ENCODE assay signal across 34 cellular contexts in the genomic region with DNA sequence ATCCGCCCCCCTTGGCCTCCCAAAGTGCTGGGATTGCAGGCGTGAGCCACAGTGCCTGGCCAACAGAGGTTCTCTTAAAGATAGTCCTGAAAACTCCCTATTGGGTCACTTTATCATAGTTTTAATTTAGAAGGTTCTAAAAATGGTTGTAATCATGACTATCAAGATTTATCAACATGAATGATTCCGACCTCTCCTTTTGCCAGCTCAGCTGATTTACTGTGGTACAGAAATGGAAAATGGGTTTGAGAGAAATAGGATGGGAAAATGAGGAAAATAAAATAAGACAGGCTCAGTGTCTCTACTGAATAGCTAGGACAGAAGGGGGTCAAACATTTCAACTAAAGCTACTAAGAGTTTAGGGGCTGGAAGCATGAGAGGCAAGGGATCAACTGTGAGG.
"Had no signal": no experiment of that assay in that cellular context is flagged by ENCODE, and none has a peak within 500 bp of the region (broad histone marks: within the 10 kb centered on the region; RNA-seq: fewer than 3 reads in every experiment).

No MANE protein-coding gene starts in this region.

- H3K4me1 ChIP-seq: sigmoid colon, suprapubic skin, tibial artery, upper lobe of right lung had no signal

- FAIRE-seq: kidney, small intestine had no signal

- H3K27ac ChIP-seq: heart left ventricle, neutrophil, ovary, prostate gland, sigmoid colon, suprapubic skin, tibial artery, upper lobe of right lung, WERI-Rb-1 had no signal

- H3K36me3 ChIP-seq: ovary, prostate gland, WERI-Rb-1 had no signal

- H3K9me3 ChIP-seq: heart left ventricle, neutrophil, ovary, prostate gland, sigmoid colon, suprapubic skin, tibial artery, upper lobe of right lung had no signal

- H3K27me3 ChIP-seq: heart left ventricle, neutrophil, ovary, sigmoid colon, suprapubic skin, tibial artery, upper lobe of right lung had no signal

- ATAC-seq: esophagus mucosa, heart left ventricle, left colon, natural killer cell, upper lobe of right lung had no signal

- DNase-seq: activated CD4-positive, alpha-beta memory T cell treated with anti-CD3 and anti-CD28 coated beads, Interleukin-2, amount 10 ng/mL, durations not matched to agents 7 days and 5 days; activated CD4-positive, alpha-beta T cell treated with anti-CD3 and anti-CD28 coated beads for 1 hour; activated CD4-positive, alpha-beta T cell treated with anti-CD3 and anti-CD28 coated beads, Interleukin-2, amount 10 ng/mL, durations not matched to agents 7 days and 5 days; activated effector memory CD4-positive, alpha-beta T cell treated with Interleukin-2 at 50 U/mL for 16 hours; activated naive CD4-positive, alpha-beta T cell treated with Interleukin-2 at 50 U/mL for 16 hours; amygdala; caudate nucleus; cortex of kidney; endodermal cell; foreskin fibroblast; heart left ventricle; hypothalamus; immature natural killer cell; kidney; left colon; mammary epithelial cell; midbrain; natural killer cell; ovary; retina; sigmoid colon; small intestine; stimulated activated CD4-positive, alpha-beta T cell treated with anti-CD3 and anti-CD28 coated beads, Interleukin-4, amount 100 ng/mL, for 4 hours; stimulated activated CD8-positive, alpha-beta memory T cell treated with anti-CD3 and anti-CD28 coated beads, Interleukin-4, amount 100 ng/mL, for 48 hours; stimulated activated naive CD4-positive, alpha-beta T cell; SW 1271; T1000; tibial artery; upper lobe of right lung; WERI-Rb-1 had no signal

- H3K4me3 ChIP-seq: heart left ventricle, ovary, prostate gland, sigmoid colon, suprapubic skin, tibial artery, upper lobe of right lung had no signal
